Comparison of ENCODE assay signal across 8 cellular contexts in the genomic region with DNA sequence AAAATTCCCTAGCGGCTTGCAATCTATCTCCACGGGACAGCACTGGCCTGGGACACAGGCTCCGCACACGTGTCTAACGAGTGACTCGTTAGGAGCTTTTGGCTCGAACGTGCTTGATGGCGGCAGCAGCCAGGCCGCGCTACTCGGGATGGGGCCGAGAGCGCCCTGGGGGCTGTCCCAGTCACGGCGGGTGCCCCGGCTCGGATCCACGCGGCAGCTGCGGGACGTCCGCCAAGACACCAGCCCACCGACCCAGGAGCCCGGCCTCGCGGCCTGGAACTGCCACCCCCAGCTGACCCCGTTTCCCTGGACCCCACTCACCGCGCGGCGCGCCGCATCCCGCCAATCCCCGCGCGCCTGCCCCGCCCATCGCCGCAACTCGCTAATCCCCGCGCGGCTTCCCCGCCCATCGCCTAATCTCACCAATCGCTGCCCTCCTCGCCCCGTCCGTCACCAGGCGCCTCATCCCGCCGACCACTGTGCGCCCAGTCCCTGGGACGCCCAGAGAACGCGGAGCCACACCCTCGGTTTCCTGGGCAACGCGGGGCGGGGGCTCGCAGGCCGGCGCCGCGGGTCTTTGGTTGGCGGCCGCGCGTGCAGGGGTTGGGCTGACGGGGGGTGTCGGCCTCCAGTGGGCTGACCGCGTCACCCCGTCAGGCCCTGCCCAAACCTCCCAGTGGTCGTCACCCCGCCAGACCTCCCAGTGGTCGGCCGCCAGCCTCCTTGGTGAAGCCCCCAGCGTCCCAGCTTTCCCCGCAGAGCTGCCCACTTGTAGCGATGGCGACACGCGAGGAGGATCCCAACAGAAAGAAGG.
A peak's percentile ranks its signal among the peaks of the same experiment; 100 is the strongest.
DNase-seq lines count a peak whose midpoint lies in the region; ATAC-seq lines count a peak whose summit lies in the region.

Gene POLD2 (minus strand): TSS at position 359 of the 814 bp plus-strand sequence. CDS start 1,495 bp downstream, outside the sequence.

- DNase-seq in AG08395 (ENCODE audit: low spot score) (peak; percentile 99), NCI-H226 (peak; percentile 99), inferior parietal cortex (ENCODE audit: extremely low spot score) (peak; percentile 95)
- DNase-seq in activated CD4-positive, CD25-positive, alpha-beta regulatory T cell (lab: John Stamatoyannopoulos, UW), result peak; percentile 93 to 98 (median 96)
- peak; percentile 96 for DNase-seq in central memory CD4-positive, alpha-beta T cell
- peak; percentile 98 for DNase-seq in stimulated activated CD4-positive, alpha-beta T cell treated with anti-CD3 and anti-CD28 coated beads, Interleukin-12 subunit alpha, Interleukin-12 subunit beta, amount 100 ng/mL, for 24 hours (ENCODE audit: low read depth in 2 of 2)

- ATAC-seq in GM18909 (IDR thresholded peaks at IDR 0.05; ENCODE audit: poor library complexity, unreplicated experiment), result peak; percentile 97
- ATAC-seq in HG03175 (IDR thresholded peaks at IDR 0.05; ENCODE audit: unreplicated experiment), result peak; percentile 99

Comparison
In these comparisons a context has a peak if more than half of its experiments do, and no peak if none do; other contexts are left out.
1. Peak in every context shown above with its lines: DNase-seq and ATAC-seq.